13 cellular contexts compared by ENCODE assay signal in the genomic region with DNA sequence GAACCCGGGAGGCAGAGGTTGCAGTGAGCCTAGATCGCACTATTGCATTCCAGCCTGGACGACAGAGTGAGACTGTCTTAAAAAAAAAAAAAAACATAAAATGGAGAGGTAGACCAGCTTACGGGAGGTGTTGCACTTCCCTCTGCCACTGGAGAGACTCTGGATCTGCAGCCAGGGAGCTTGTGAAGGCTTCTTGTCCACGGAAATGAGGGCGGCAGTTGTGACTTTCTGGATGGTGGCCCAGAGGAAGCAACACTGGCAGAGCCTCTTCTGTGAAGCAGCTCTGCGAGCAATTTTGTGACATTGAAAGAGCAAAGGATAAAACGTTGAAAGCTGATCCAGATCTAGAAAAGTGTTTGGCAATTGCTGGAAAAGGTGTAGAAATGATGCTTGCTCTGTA. TPM values are rescaled to one million over a fixed set of nuclear protein-coding genes. Genes with fewer than 3 reads are reported as not detected.
DNase-seq lines count a peak whose midpoint lies in the region; ATAC-seq and TF ChIP-seq lines count a peak whose summit lies in the region.
"Had no signal": no experiment of that assay in that cellular context is flagged by ENCODE, and none has a peak within 500 bp of the region (broad histone marks: within the 10 kb centered on the region; RNA-seq: fewer than 3 reads in every experiment).

No MANE protein-coding gene starts in this region.

- no peaks in the 10 kb centered on the region for H3K27me3 Mint-ChIP-seq in naive thymus-derived CD8-positive, alpha-beta T cell
- H3K27me3 Mint-ChIP-seq: CD4-positive, alpha-beta T cell; stimulated activated naive CD8-positive, alpha-beta T cell treated with anti-CD3 and anti-CD28 coated beads, Interleukin-15, Interleukin-2, amounts not matched to agents 100 ng/mL and 50 ng/mL, for 24 hours had no signal

- H3K4me1 ChIP-seq in left lung (peaks cover 20 to 47% of the 10 kb centered on the region in 2 donors), spleen (peaks cover 13 to 65% (median 48%) of the 10 kb centered on the region in 6 donors)

- H3K9me3 Mint-ChIP-seq in naive thymus-derived CD8-positive, alpha-beta T cell = no peaks in the 10 kb centered on the region
- H3K9me3 Mint-ChIP-seq: CD4-positive, alpha-beta T cell; mesothelial cell of epicardium; stimulated activated naive CD8-positive, alpha-beta T cell treated with anti-CD3 and anti-CD28 coated beads, Interleukin-15, Interleukin-2, amounts not matched to agents 100 ng/mL and 50 ng/mL, for 24 hours; T-helper 1 cell treated with Interleukin-12 subunit alpha and Interleukin-12 subunit beta and Interleukin-4 antibody, amounts not matched to agents 30 μg/mL and 1 μg/mL, for 36 hours had no signal

- intact Hi-C loops in left lung (cut with DNase I) = no loop called here
- intact Hi-C loops in spleen (cut with DNase I; ENCODE audit: low total_unique reads) = no loop called here

- no peak overlapping the region for H3K27ac Mint-ChIP-seq in naive thymus-derived CD8-positive, alpha-beta T cell
- H3K27ac Mint-ChIP-seq: CD4-positive, alpha-beta T cell; mesothelial cell of epicardium; stimulated activated naive CD8-positive, alpha-beta T cell treated with anti-CD3 and anti-CD28 coated beads, Interleukin-15, Interleukin-2, amounts not matched to agents 100 ng/mL and 50 ng/mL, for 24 hours; T-helper 1 cell treated with Interleukin-12 subunit alpha and Interleukin-12 subunit beta and Interleukin-4 antibody, amounts not matched to agents 30 μg/mL and 1 μg/mL, for 36 hours had no signal

- peaks cover 0 to 16% (median 7%) of the 10 kb centered on the region in 4 donors for H3K4me1 Mint-ChIP-seq in naive thymus-derived CD8-positive, alpha-beta T cell

- H3K36me3 ChIP-seq in left lung (no peaks in the 10 kb centered on the region), spleen (peaks cover 0 to 4% (median 0%) of the 10 kb centered on the region in 6 donors)

- peaks cover 0 to 10% (median 0%) of the 10 kb centered on the region in 3 donors for H3K36me3 Mint-ChIP-seq in naive thymus-derived CD8-positive, alpha-beta T cell

- 26 to 59% (median 41%) methylated on average over 8 of the region's 8 CpGs for WGBS in spleen, 5 donors

- TF ChIP-seq CTCF in left lung (IDR thresholded peaks at IDR 0.05) (no peak), spleen (IDR thresholded peaks at IDR 0.05 in 8 of 11, conservative IDR thresholded peaks at IDR 0.05 in 3 of 11) (no peak)

- H3K27ac ChIP-seq in cingulate gyrus (ENCODE audit: low read depth, low read length) = peak overlapping the region; percentile 16
- H3K27ac ChIP-seq in left lung = peak overlapping the region in 1 of 2 donors; percentile 39
- H3K27ac ChIP-seq in spleen = peak overlapping the region in 7 of 8 donors; percentile 45 to 76 (median 60)

- H3K27me3 ChIP-seq in left lung (no peaks in the 10 kb centered on the region), spleen (replicated peaks in 1 of 7) (no peaks in the 10 kb centered on the region)

- TF ChIP-seq POLR2A in spleen (IDR thresholded peaks at IDR 0.05) = no peak

- H3K4me3 ChIP-seq in left lung (no peak overlapping the region), spleen (no peak overlapping the region)

- ATAC-seq in left lung (peak; percentile 49), HG02571 (IDR thresholded peaks at IDR 0.05; ENCODE audit: unreplicated experiment) (no peak), GM21423 (IDR thresholded peaks at IDR 0.05; ENCODE audit: unreplicated experiment) (no peak)
- no peak for ATAC-seq in naive thymus-derived CD8-positive, alpha-beta T cell

- H3K4me3 Mint-ChIP-seq in naive thymus-derived CD8-positive, alpha-beta T cell = no peak overlapping the region
- H3K4me3 Mint-ChIP-seq: CD4-positive, alpha-beta T cell; mesothelial cell of epicardium; stimulated activated naive CD8-positive, alpha-beta T cell treated with anti-CD3 and anti-CD28 coated beads, Interleukin-15, Interleukin-2, amounts not matched to agents 100 ng/mL and 50 ng/mL, for 24 hours; T-helper 1 cell treated with Interleukin-12 subunit alpha and Interleukin-12 subunit beta and Interleukin-4 antibody, amounts not matched to agents 30 μg/mL and 1 μg/mL, for 36 hours had no signal

- POLR2A ChIA-PET in naive thymus-derived CD8-positive, alpha-beta T cell (lab: Charles Lee) = no interaction called here

- peak; percentile 72 for DNase-seq in NCI-H2029 (lab: John Stamatoyannopoulos, UW)
- DNase-seq in left lung = peak; percentile 13 to 52
- DNase-seq in spleen = no peak
- no peak for DNase-seq in NCI-H187 (lab: John Stamatoyannopoulos, UW)
- DNase-seq in naive thymus-derived CD8-positive, alpha-beta T cell = no peak
- DNase-seq: activated CD4-positive, alpha-beta T cell treated with anti-CD3 and anti-CD28 coated beads, Interleukin-2, amount 50 U/mL, for 48 hours; CD4-positive, alpha-beta T cell had no signal

- H3K9me3 ChIP-seq in left lung (no peaks in the 10 kb centered on the region), spleen (no peaks in the 10 kb centered on the region)

RNA-seq across cellular contexts. Expression of gene SPINT2, which starts 10.4 kb away (rescaled TPM):
- total RNA-seq in left lung (100 to 1,000 TPM; 206 to 317 TPM), spleen (10 to 100 TPM; 41.2 to 87.8 (median 59.5) TPM)
- 10 to 100 TPM; 63.2 to 82.9 (median 65.6) TPM for polyA plus RNA-seq in spleen
- total RNA-seq in naive thymus-derived CD8-positive, alpha-beta T cell = 10 to 100 TPM; 49.6 to 50.5 TPM
- 100 to 1,000 TPM; 139 to 162 (median 158) TPM for polyA plus RNA-seq in naive thymus-derived CD8-positive, alpha-beta T cell

RNA-seq across cellular contexts. Expression of gene PPP1R14A, which starts 18.6 kb away (rescaled TPM):
- total RNA-seq in left lung (10 to 100 TPM; 40.2 to 91.3 TPM), spleen (100 to 1,000 TPM in 2 of 7 donors, 10 to 100 TPM in 5; 26.1 to 102 (median 54.5) TPM)
- 100 to 1,000 TPM in 1 of 3 donors, 10 to 100 TPM in 2; 66.7 to 145 (median 97.2) TPM for polyA plus RNA-seq in spleen
- total RNA-seq in naive thymus-derived CD8-positive, alpha-beta T cell = 1 to 10 TPM in 1 of 2 experiments, under 1 TPM in 1; 0.94 to 1.2 TPM
- polyA plus RNA-seq in naive thymus-derived CD8-positive, alpha-beta T cell = not detected
- total RNA-seq: CD4-positive, alpha-beta T cell had no signal

RNA-seq across cellular contexts. Expression of gene C19orf33, which starts 29.3 kb away (rescaled TPM):
- total RNA-seq in left lung (100 to 1,000 TPM in 1 of 2 donors, 10 to 100 TPM in 1; 63.2 to 120 TPM), spleen (1 to 10 TPM in 5 of 7 donors, not detected in 2; 3.2 to 6.1 (median 4.1) TPM)
- polyA plus RNA-seq in spleen = 10 to 100 TPM; 11.0 to 53.6 (median 11.2) TPM
- total RNA-seq in naive thymus-derived CD8-positive, alpha-beta T cell = 1 to 10 TPM in 1 of 2 experiments, not detected in 1; 1.2 TPM
- polyA plus RNA-seq in naive thymus-derived CD8-positive, alpha-beta T cell = 1 to 10 TPM in 1 of 3 donors, not detected in 2; 1.1 TPM
- total RNA-seq: CD4-positive, alpha-beta T cell had no signal

RNA-seq across cellular contexts. Expression of gene YIF1B, which starts 41.0 kb away (rescaled TPM):
- total RNA-seq in left lung = 10 to 100 TPM; 52.0 to 59.6 TPM
- 10 to 100 TPM; 31.4 to 40.6 (median 38.4) TPM for total RNA-seq in spleen
- polyA plus RNA-seq in spleen = 10 to 100 TPM; 41.2 to 56.7 (median 46.6) TPM
- 10 to 100 TPM; 33.7 to 36.4 TPM for total RNA-seq in naive thymus-derived CD8-positive, alpha-beta T cell
- 10 to 100 TPM; 40.7 to 47.8 (median 44.9) TPM for polyA plus RNA-seq in naive thymus-derived CD8-positive, alpha-beta T cell

RNA-seq across cellular contexts. Expression of gene KCNK6, which starts 44.9 kb away (rescaled TPM):
- total RNA-seq in left lung (10 to 100 TPM; 11.8 to 12.4 TPM), spleen (10 to 100 TPM; 11.8 to 25.9 (median 17.8) TPM)
- polyA plus RNA-seq in spleen = 1 to 10 TPM; 3.8 to 9.3 (median 4.5) TPM
- 1 to 10 TPM; 6.6 to 6.8 TPM for total RNA-seq in naive thymus-derived CD8-positive, alpha-beta T cell
- 1 to 10 TPM; 1.1 to 3.1 (median 1.2) TPM for polyA plus RNA-seq in naive thymus-derived CD8-positive, alpha-beta T cell

Comparison
In these comparisons a context has a peak if more than half of its experiments do, and no peak if none do; other contexts are left out.
1. DNase-seq: peak in NCI-H2029 (single experiment) and left lung (2 of 2); none in spleen (single experiment), NCI-H187 (0 of 2) and naive thymus-derived CD8-positive, alpha-beta T cell (0 of 10).
2. RNA of gene PPP1R14A, which starts 18.6 kb away (total RNA-seq): 40.2 to 91.3 TPM in left lung and 26.1 to 102 TPM in spleen; 0.94 to 1.2 TPM in naive thymus-derived CD8-positive, alpha-beta T cell; every median in the first group is over 10 times any median in the second.
3. RNA of gene C19orf33, which starts 29.3 kb away (total RNA-seq): 63.2 to 120 TPM in left lung; 3.2 to 6.1 TPM in spleen and 1.2 TPM in naive thymus-derived CD8-positive, alpha-beta T cell; every median in the first group is over 4 times any median in the second.